ENCODE assay signal across 8 cellular contexts in the genomic region with DNA sequence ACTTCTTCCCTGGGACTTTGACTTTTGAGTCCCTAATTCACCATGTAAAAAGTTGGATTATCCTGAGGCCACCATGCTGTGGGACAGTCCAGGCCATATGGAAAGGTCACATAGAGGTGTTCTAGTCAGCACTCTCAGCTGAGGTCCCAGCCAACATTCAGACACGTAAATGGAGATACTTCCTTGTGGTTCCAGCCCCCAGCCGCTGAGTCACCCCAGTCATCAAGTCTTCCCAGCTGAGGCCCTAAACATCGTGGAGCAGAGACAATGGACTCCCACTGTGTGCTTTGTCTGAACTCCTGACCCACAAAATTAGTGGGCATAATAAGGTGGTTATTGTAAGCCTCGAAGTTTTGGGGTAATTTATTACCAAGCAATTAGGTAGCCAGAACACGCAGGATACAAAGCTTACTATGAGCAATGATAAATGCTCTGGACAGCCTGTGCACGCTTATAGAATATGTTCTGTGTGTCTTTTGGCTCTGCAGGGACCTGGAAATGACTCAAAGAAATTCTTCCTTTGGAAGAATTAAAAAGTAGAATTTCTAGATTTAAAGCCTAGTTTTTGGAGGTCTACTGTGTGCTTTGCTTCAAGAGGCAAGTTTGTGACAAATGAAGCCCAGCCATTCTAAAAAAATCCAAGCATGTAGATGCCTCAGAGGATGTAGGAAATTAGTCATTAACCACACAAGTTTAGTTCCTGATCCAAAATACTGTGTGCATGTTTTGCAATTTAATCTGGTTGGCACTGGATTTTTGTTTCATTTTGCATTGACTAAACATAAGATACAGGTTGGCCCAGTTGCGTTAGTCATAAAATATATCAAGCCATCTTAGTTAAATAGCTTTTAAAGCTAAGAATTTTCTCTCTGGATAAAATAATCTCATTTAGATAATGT. TPM values are rescaled to one million over a fixed set of nuclear protein-coding genes. Genes with fewer than 3 reads are reported as not detected.
A peak's percentile ranks its signal among the peaks of the same experiment; 100 is the strongest.
DNase-seq lines count a peak whose midpoint lies in the region; ATAC-seq and TF ChIP-seq lines count a peak whose summit lies in the region.

No MANE protein-coding gene starts in this region.

- H3K4me1 ChIP-seq in PC-9 (replicated peaks; ENCODE audit: insufficient read depth) (peaks cover 32% of the 10 kb centered on the region), thyroid gland (no peaks in the 10 kb centered on the region)
- no peaks in the 10 kb centered on the region for H3K4me1 ChIP-seq in naive thymus-derived CD4-positive, alpha-beta T cell (ENCODE audit: control insufficient read depth in 2 of 2, insufficient read depth in 2 of 2, low read length in 2 of 2)

- peak; percentile 32 for ATAC-seq in central memory CD8-positive, alpha-beta T cell (replicated peaks; ENCODE audit: extremely low read depth, poor library complexity, severe bottlenecking)
- peak; percentile 66 for ATAC-seq in naive thymus-derived CD4-positive, alpha-beta T cell
- ATAC-seq in GM19467 (IDR thresholded peaks at IDR 0.05; ENCODE audit: unreplicated experiment) = no peak

- DNase-seq in Caki2 (ENCODE audit: low read depth) (peak; percentile 61), H7 (peak; percentile 17), PC-9 (peak; percentile 38 to 90), NCI-H1694 treated with DMSO at 0.1 percent for 48 hours (lab: John Stamatoyannopoulos, UW) (no peak), thyroid gland (no peak)
- no peak for DNase-seq in central memory CD8-positive, alpha-beta T cell (ENCODE audit: low spot score in 2 of 2)
- no peak for DNase-seq in naive thymus-derived CD4-positive, alpha-beta T cell

- H3K9me3 Mint-ChIP-seq in central memory CD8-positive, alpha-beta T cell = no peaks in the 10 kb centered on the region
- no peaks in the 10 kb centered on the region for H3K9me3 Mint-ChIP-seq in naive thymus-derived CD4-positive, alpha-beta T cell

- peaks cover 22% of the 10 kb centered on the region for H3F3A ChIP-seq in PC-9 (ENCODE audit: insufficient read depth, low read depth)

- H3K27me3 ChIP-seq in H7 (ENCODE audit: control insufficient read depth, insufficient read depth, low read length) (no peaks in the 10 kb centered on the region), PC-9 (ENCODE audit: insufficient read depth, low read depth) (no peaks in the 10 kb centered on the region), thyroid gland (no peaks in the 10 kb centered on the region)
- H3K27me3 ChIP-seq in naive thymus-derived CD4-positive, alpha-beta T cell (ENCODE audit: control insufficient read depth in 2 of 2, insufficient read depth in 2 of 2, low read length in 2 of 2) = no peaks in the 10 kb centered on the region

- H3K9me3 ChIP-seq in PC-9 (ENCODE audit: insufficient read depth, low read depth) = no peaks in the 10 kb centered on the region
- no peaks in the 10 kb centered on the region for H3K9me3 ChIP-seq in naive thymus-derived CD4-positive, alpha-beta T cell (ENCODE audit: control insufficient read depth in 2 of 3, low read length in 3 of 3)
- no peaks in the 10 kb centered on the region for H3K9me3 ChIP-seq in thyroid gland

- H3K4me2 ChIP-seq in PC-9 = peak overlapping the region; percentile 73

- CTCF ChIA-PET in PC-9 (lab: Charles Lee) = no interaction called here
- CTCF ChIA-PET in naive thymus-derived CD4-positive, alpha-beta T cell (lab: Charles Lee) = interaction anchor here (1.0 kb wide), 1 partner anchor 33 kb away, joined by 3 read pairs; a partner anchor contains a TSS

- no peak overlapping the region for H3K4me3 Mint-ChIP-seq in central memory CD8-positive, alpha-beta T cell
- H3K4me3 Mint-ChIP-seq in naive thymus-derived CD4-positive, alpha-beta T cell = peak overlapping the region in 2 of 10 donors; percentile 3 to 18

- no peak overlapping the region for H2AFZ ChIP-seq in PC-9

- H3K36me3 ChIP-seq in H7 (replicated peaks; ENCODE audit: control insufficient read depth, insufficient read depth, low read length) = no peaks in the 10 kb centered on the region
- H3K36me3 ChIP-seq in PC-9 (ENCODE audit: low read depth) = no peaks in the 10 kb centered on the region
- H3K36me3 ChIP-seq in naive thymus-derived CD4-positive, alpha-beta T cell (ENCODE audit: control insufficient read depth in 2 of 3, insufficient read depth in 3 of 3, low read length in 3 of 3) = no peaks in the 10 kb centered on the region
- H3K36me3 ChIP-seq in thyroid gland = no peaks in the 10 kb centered on the region

- no peaks in the 10 kb centered on the region for H3K4me1 Mint-ChIP-seq in central memory CD8-positive, alpha-beta T cell
- H3K4me1 Mint-ChIP-seq in naive thymus-derived CD4-positive, alpha-beta T cell = peaks cover 0 to 19% (median 6%) of the 10 kb centered on the region in 7 donors

- H3K27ac ChIP-seq in PC-9 (peak overlapping the region; percentile 98), thyroid gland (no peak overlapping the region)
- no peak overlapping the region for H3K27ac ChIP-seq in naive thymus-derived CD4-positive, alpha-beta T cell (ENCODE audit: low read depth, low read length)

- H3K27ac Mint-ChIP-seq in central memory CD8-positive, alpha-beta T cell (ENCODE audit: low read depth) = no peak overlapping the region
- peak overlapping the region in 1 of 9 donors; percentile 66 for H3K27ac Mint-ChIP-seq in naive thymus-derived CD4-positive, alpha-beta T cell

- 61 to 67% methylated on average over 6 to 7 of the region's 7 CpGs for WGBS in thyroid gland, 2 donors

- H3K4me3 ChIP-seq in H7 (ENCODE audit: insufficient read depth, low read depth, low read length) (no peak overlapping the region), PC-9 (peak overlapping the region; percentile 39; the same call in 1 of the 2 replicates), thyroid gland (replicated peaks in 1 of 3) (no peak overlapping the region)
- H3K4me3 ChIP-seq in naive thymus-derived CD4-positive, alpha-beta T cell (ENCODE audit: low read length) = no peak overlapping the region

- in situ Hi-C loops in Caki2 (cut with HindIII; ENCODE audit: low pct_unique_long_range_greater_than_20kb, low sequenced_read_pairs) = no loop called here

- POLR2A ChIA-PET in PC-9 (lab: Charles Lee; ENCODE audit: unreplicated experiment) = interaction anchor here (0.7 kb wide), 1 partner anchor 22 kb away, joined by 4 read pairs; no protein-coding TSS in a partner anchor
- POLR2A ChIA-PET in naive thymus-derived CD4-positive, alpha-beta T cell (lab: Charles Lee) = no interaction called here

- H3K79me2 ChIP-seq in PC-9 (ENCODE audit: low read depth) = no peaks in the 10 kb centered on the region

- no peak for TF ChIP-seq POLR2A in thyroid gland (IDR thresholded peaks at IDR 0.05)

- no peaks in the 10 kb centered on the region for H3K9me2 ChIP-seq in PC-9 (ENCODE audit: insufficient read depth)

- intact Hi-C loops in PC-9 (cut with micrococcal nuclease; ENCODE audit: unreplicated experiment) (loop anchor here (1.0 kb wide), 1 partner anchor 33 kb away; a partner anchor contains a TSS), thyroid gland (cut with DNase I) (no loop called here)
- intact Hi-C loops in naive thymus-derived CD4-positive, alpha-beta T cell (cut with micrococcal nuclease) = loop anchor here in 1 of 2 donors (5.0 to 10.0 kb wide), 2 partner anchors 147 to 245 kb away; a partner anchor contains a TSS

- TF ChIP-seq CTCF in PC-9 (conservative IDR thresholded peaks at IDR 0.05) (no peak), thyroid gland (IDR thresholded peaks at IDR 0.05) (no peak)

- no TSS peak for BruUV-seq in PC-9 (replicated peaks; lab: Mats Ljungman, UMichigan)

- H3K36me3 Mint-ChIP-seq in central memory CD8-positive, alpha-beta T cell (ENCODE audit: insufficient read depth) = no peaks in the 10 kb centered on the region
- no peaks in the 10 kb centered on the region for H3K36me3 Mint-ChIP-seq in naive thymus-derived CD4-positive, alpha-beta T cell

- no peaks in the 10 kb centered on the region for H4K20me1 ChIP-seq in PC-9 (ENCODE audit: insufficient read depth)

- H3K27me3 Mint-ChIP-seq in central memory CD8-positive, alpha-beta T cell = no peaks in the 10 kb centered on the region
- H3K27me3 Mint-ChIP-seq in naive thymus-derived CD4-positive, alpha-beta T cell = no peaks in the 10 kb centered on the region

RNA-seq across cellular contexts. Expression of a gene that starts 33.3 kb away (rescaled TPM):
- total RNA-seq in Caki2 (2014; rRNA removed; shearing (Covaris generic); ENCODE audit: low replicate concordance) = 1.6 and 10.6 TPM in 2 replicates
- 31.1 and 38.6 TPM in 2 replicates for total RNA-seq in H7 (2014; rRNA removed; shearing (Covaris generic))
- total RNA-seq in PC-9 (2021) (20.2 and 20.9 TPM in 2 replicates), thyroid gland (10 to 100 TPM; 18.4 to 35.5 (median 26.3) TPM)
- total RNA-seq in naive thymus-derived CD4-positive, alpha-beta T cell = 10 to 100 TPM in 1 of 5 experiments, 1 to 10 TPM in 4; 3.0 to 11.3 (median 4.4) TPM
- 1 to 10 TPM; 1.3 to 3.2 TPM for polyA plus RNA-seq in naive thymus-derived CD4-positive, alpha-beta T cell

RNA-seq across cellular contexts. Expression of a gene that starts 44.7 kb away (rescaled TPM):
- total RNA-seq in Caki2 (2014; rRNA removed; shearing (Covaris generic); ENCODE audit: low replicate concordance) = 11.0 and 13.2 TPM in 2 replicates
- 22.1 and 28.3 TPM in 2 replicates for total RNA-seq in H7 (2014; rRNA removed; shearing (Covaris generic))
- total RNA-seq in PC-9 (2021) (7.8 and 11.2 TPM in 2 replicates), thyroid gland (10 to 100 TPM in 2 of 4 donors, 1 to 10 TPM in 2; 7.5 to 12.9 (median 10.1) TPM)
- 10 to 100 TPM in 1 of 5 experiments, 1 to 10 TPM in 4; 4.9 to 14.5 (median 6.3) TPM for total RNA-seq in naive thymus-derived CD4-positive, alpha-beta T cell
- polyA plus RNA-seq in naive thymus-derived CD4-positive, alpha-beta T cell = 1 to 10 TPM; 3.2 to 5.9 TPM

Comparison
In these comparisons a context has a peak if more than half of its experiments do, and no peak if none do; other contexts are left out.
1. DNase-seq: peak in Caki2 (single experiment), H7 (single experiment) and PC-9 (2 of 2); none in central memory CD8-positive, alpha-beta T cell (0 of 2), naive thymus-derived CD4-positive, alpha-beta T cell (0 of 9), NCI-H1694 treated with DMSO at 0.1 percent for 48 hours (single experiment) and thyroid gland (0 of 2).